ENCODE assay signal across 24 cellular contexts in the genomic region with DNA sequence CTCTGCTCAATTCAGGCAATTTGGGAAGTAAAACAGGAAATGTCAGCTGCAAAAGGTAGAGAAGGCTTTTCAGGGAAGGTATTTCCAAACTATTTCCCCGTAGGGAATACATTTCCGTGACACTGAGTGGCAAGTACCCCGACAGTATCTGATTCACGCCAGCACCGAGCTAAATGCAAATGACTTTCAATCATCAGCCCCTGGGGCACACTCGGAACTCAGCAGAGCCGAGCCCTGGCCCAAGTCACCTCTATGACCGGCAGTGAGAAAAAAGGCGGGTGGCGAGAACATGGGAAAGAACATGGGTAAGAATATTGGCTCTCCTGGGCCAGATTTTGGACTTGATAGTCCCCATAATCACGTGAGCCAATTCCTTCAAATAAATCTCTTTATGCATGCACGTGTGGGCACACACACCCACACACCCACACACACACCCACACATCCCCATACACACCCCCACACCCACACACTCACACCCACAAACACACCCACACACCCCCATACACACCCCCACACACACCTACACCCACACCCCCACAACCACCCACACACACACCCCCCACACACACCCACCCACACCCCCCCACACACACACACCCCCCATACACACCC. TPM values are rescaled to one million over a fixed set of nuclear protein-coding genes. Genes with fewer than 3 reads are reported as not detected.
DNase-seq lines count a peak whose midpoint lies in the region; ATAC-seq and TF ChIP-seq lines count a peak whose summit lies in the region.
"Had no signal": no experiment of that assay in that cellular context is flagged by ENCODE, and none has a peak within 500 bp of the region (broad histone marks: within the 10 kb centered on the region; RNA-seq: fewer than 3 reads in every experiment).

No MANE protein-coding gene starts in this region.

- intact Hi-C loops in left ventricle myocardium inferior (cut with micrococcal nuclease), result no loop called here
- intact Hi-C loops in CD4-positive, alpha-beta memory T cell (cut with micrococcal nuclease), result no loop called here

- H3K4me3 Mint-ChIP-seq in activated T-cell treated with anti-CD3 and anti-CD28 coated beads, Interleukin-2, amount 50 U/mL, for 24 hours, result no peak overlapping the region
- no peak overlapping the region for H3K4me3 Mint-ChIP-seq in stimulated activated memory B cell treated with anti-CD40 and anti-IgM and Interleukin-4, amounts not matched to agents 10 μg/mL and 1 μg/mL and 100 μg/mL, for 72 hours
- no peak overlapping the region for H3K4me3 Mint-ChIP-seq in activated naive CD4-positive, alpha-beta T cell treated with anti-CD3 and anti-CD28 coated beads, Interleukin-2, amount 10 ng/mL, durations not matched to agents 7 days and 5 days
- no peak overlapping the region for H3K4me3 Mint-ChIP-seq in CD4-positive, alpha-beta memory T cell
- H3K4me3 Mint-ChIP-seq: activated naive CD4-positive, alpha-beta T cell treated with anti-CD3 and anti-CD28 coated beads, Interleukin-2, amount 50 U/mL, for 24 hours; activated T-cell treated with anti-CD3 and anti-CD28 coated beads, Interleukin-2, amount 50 U/mL, for 72 hours; CD4-positive, alpha-beta T cell; nephron progenitor cell had no signal

- H3K9me3 ChIP-seq in NT2/D1 (ENCODE audit: insufficient read depth, low read length) (no peaks in the 10 kb centered on the region), left ventricle myocardium inferior (replicated peaks) (no peaks in the 10 kb centered on the region)
- H3K9me3 ChIP-seq in CD4-positive, alpha-beta memory T cell (ENCODE audit: control insufficient read depth in 1 of 2, low read length in 2 of 2), result no peaks in the 10 kb centered on the region
- H3K9me3 ChIP-seq: gastroesophageal sphincter, SJCRH30, vagina had no signal

- H3K36me3 ChIP-seq in NT2/D1 (ENCODE audit: insufficient read depth, insufficient read length, low read length) (no peaks in the 10 kb centered on the region), left ventricle myocardium inferior (no peaks in the 10 kb centered on the region)
- no peaks in the 10 kb centered on the region for H3K36me3 ChIP-seq in CD4-positive, alpha-beta memory T cell (ENCODE audit: insufficient read depth, low read length)
- H3K36me3 ChIP-seq: gastroesophageal sphincter, SJCRH30, vagina, WERI-Rb-1 had no signal

- no peaks in the 10 kb centered on the region for H3K27me3 ChIP-seq in NT2/D1 (ENCODE audit: insufficient read depth, insufficient read length)
- H3K27me3 ChIP-seq in left ventricle myocardium inferior (ENCODE audit: low read depth), result peaks cover 6% of the 10 kb centered on the region
- H3K27me3 ChIP-seq in CD4-positive, alpha-beta memory T cell (ENCODE audit: insufficient read depth, low read length), result no peaks in the 10 kb centered on the region
- H3K27me3 ChIP-seq: gastroesophageal sphincter, SJCRH30, vagina had no signal

- peak overlapping the region; percentile 50 for H3K27ac Mint-ChIP-seq in activated T-cell treated with anti-CD3 and anti-CD28 coated beads, Interleukin-2, amount 50 U/mL, for 24 hours
- H3K27ac Mint-ChIP-seq in stimulated activated memory B cell treated with anti-CD40 and anti-IgM and Interleukin-4, amounts not matched to agents 10 μg/mL and 1 μg/mL and 100 μg/mL, for 72 hours, result no peak overlapping the region
- no peak overlapping the region for H3K27ac Mint-ChIP-seq in activated naive CD4-positive, alpha-beta T cell treated with anti-CD3 and anti-CD28 coated beads, Interleukin-2, amount 10 ng/mL, durations not matched to agents 7 days and 5 days
- no peak overlapping the region for H3K27ac Mint-ChIP-seq in CD4-positive, alpha-beta memory T cell
- H3K27ac Mint-ChIP-seq: activated T-cell treated with anti-CD3 and anti-CD28 coated beads, Interleukin-2, amount 50 U/mL, for 72 hours; CD4-positive, alpha-beta T cell had no signal

- CTCF ChIA-PET in activated naive CD4-positive, alpha-beta T cell treated with anti-CD3 and anti-CD28 coated beads, Interleukin-2, amount 10 ng/mL, durations not matched to agents 7 days and 5 days (lab: Charles Lee), result interaction anchor here (1.3 kb wide), 2 partner anchors 264 to 267 kb away, joined by 3 to 5 read pairs; no protein-coding TSS in a partner anchor
- CTCF ChIA-PET in CD4-positive, alpha-beta memory T cell (lab: Charles Lee; ENCODE audit: partially characterized antibody), result interaction anchor here (1.1 kb wide), 1 partner anchor 268 kb away, joined by 3 read pairs; no protein-coding TSS in a partner anchor

- H3K4me1 Mint-ChIP-seq in activated T-cell treated with anti-CD3 and anti-CD28 coated beads, Interleukin-2, amount 50 U/mL, for 24 hours (ENCODE audit: low read depth), result no peaks in the 10 kb centered on the region
- H3K4me1 Mint-ChIP-seq in stimulated activated memory B cell treated with anti-CD40 and anti-IgM and Interleukin-4, amounts not matched to agents 10 μg/mL and 1 μg/mL and 100 μg/mL, for 72 hours, result peaks cover 4% of the 10 kb centered on the region
- H3K4me1 Mint-ChIP-seq in activated naive CD4-positive, alpha-beta T cell treated with anti-CD3 and anti-CD28 coated beads, Interleukin-2, amount 10 ng/mL, durations not matched to agents 7 days and 5 days, result no peaks in the 10 kb centered on the region
- H3K4me1 Mint-ChIP-seq in CD4-positive, alpha-beta memory T cell, result no peaks in the 10 kb centered on the region

- H3K9ac ChIP-seq in NT2/D1 (ENCODE audit: insufficient read length, low read depth), result peak overlapping the region; percentile 44

- H3K27me3 Mint-ChIP-seq in activated T-cell treated with anti-CD3 and anti-CD28 coated beads, Interleukin-2, amount 50 U/mL, for 24 hours, result peaks cover 11% of the 10 kb centered on the region
- H3K27me3 Mint-ChIP-seq in stimulated activated memory B cell treated with anti-CD40 and anti-IgM and Interleukin-4, amounts not matched to agents 10 μg/mL and 1 μg/mL and 100 μg/mL, for 72 hours, result peaks cover 43% of the 10 kb centered on the region
- no peaks in the 10 kb centered on the region for H3K27me3 Mint-ChIP-seq in activated naive CD4-positive, alpha-beta T cell treated with anti-CD3 and anti-CD28 coated beads, Interleukin-2, amount 10 ng/mL, durations not matched to agents 7 days and 5 days
- H3K27me3 Mint-ChIP-seq in CD4-positive, alpha-beta memory T cell, result peaks cover 1 to 2% of the 10 kb centered on the region in 2 donors

- no peak overlapping the region for H3K4me3 ChIP-seq in NT2/D1 (ENCODE audit: insufficient read length, low read depth)
- H3K4me3 ChIP-seq in left ventricle myocardium inferior, result peak overlapping the region; percentile 12
- H3K4me3 ChIP-seq in CD4-positive, alpha-beta memory T cell (ENCODE audit: low read length in 2 of 2), result no peak overlapping the region
- H3K4me3 ChIP-seq: gastroesophageal sphincter, SJCRH30, skin epidermis, vagina had no signal

- ATAC-seq in stimulated activated memory B cell treated with anti-CD40 and anti-IgM and Interleukin-4, amounts not matched to agents 10 μg/mL and 1 μg/mL and 100 μg/mL, for 72 hours, result peak; percentile 37
- ATAC-seq in GM18867 (IDR thresholded peaks at IDR 0.05; ENCODE audit: unreplicated experiment), result no peak
- ATAC-seq: gastroesophageal sphincter, left colon had no signal

- H3K4me1 ChIP-seq in NT2/D1 (ENCODE audit: insufficient read depth, insufficient read length) (peaks cover 6% of the 10 kb centered on the region), left ventricle myocardium inferior (peaks cover 56% of the 10 kb centered on the region)
- no peaks in the 10 kb centered on the region for H3K4me1 ChIP-seq in CD4-positive, alpha-beta memory T cell (ENCODE audit: insufficient read depth, low read length)
- H3K4me1 ChIP-seq: SJCRH30, vagina had no signal

- no peaks in the 10 kb centered on the region for H3K36me3 Mint-ChIP-seq in activated T-cell treated with anti-CD3 and anti-CD28 coated beads, Interleukin-2, amount 50 U/mL, for 24 hours (ENCODE audit: low read depth)
- no peaks in the 10 kb centered on the region for H3K36me3 Mint-ChIP-seq in stimulated activated memory B cell treated with anti-CD40 and anti-IgM and Interleukin-4, amounts not matched to agents 10 μg/mL and 1 μg/mL and 100 μg/mL, for 72 hours
- no peaks in the 10 kb centered on the region for H3K36me3 Mint-ChIP-seq in activated naive CD4-positive, alpha-beta T cell treated with anti-CD3 and anti-CD28 coated beads, Interleukin-2, amount 10 ng/mL, durations not matched to agents 7 days and 5 days
- H3K36me3 Mint-ChIP-seq in CD4-positive, alpha-beta memory T cell, result no peaks in the 10 kb centered on the region
- H3K36me3 Mint-ChIP-seq: activated naive CD4-positive, alpha-beta T cell treated with anti-CD3 and anti-CD28 coated beads, Interleukin-2, amount 50 U/mL, for 24 hours had no signal

- H3K27ac ChIP-seq in left ventricle myocardium inferior (replicated peaks), result peak overlapping the region; percentile 95
- H3K27ac ChIP-seq in CD4-positive, alpha-beta memory T cell (ENCODE audit: low read depth, low read length), result no peak overlapping the region
- H3K27ac ChIP-seq: gastroesophageal sphincter, SJCRH30, skin epidermis, vagina, WERI-Rb-1 had no signal

- H3K9me3 Mint-ChIP-seq in activated T-cell treated with anti-CD3 and anti-CD28 coated beads, Interleukin-2, amount 50 U/mL, for 24 hours, result no peaks in the 10 kb centered on the region
- no peaks in the 10 kb centered on the region for H3K9me3 Mint-ChIP-seq in stimulated activated memory B cell treated with anti-CD40 and anti-IgM and Interleukin-4, amounts not matched to agents 10 μg/mL and 1 μg/mL and 100 μg/mL, for 72 hours
- no peaks in the 10 kb centered on the region for H3K9me3 Mint-ChIP-seq in activated naive CD4-positive, alpha-beta T cell treated with anti-CD3 and anti-CD28 coated beads, Interleukin-2, amount 10 ng/mL, durations not matched to agents 7 days and 5 days
- no peaks in the 10 kb centered on the region for H3K9me3 Mint-ChIP-seq in CD4-positive, alpha-beta memory T cell
- H3K9me3 Mint-ChIP-seq: activated naive CD4-positive, alpha-beta T cell treated with anti-CD3 and anti-CD28 coated beads, Interleukin-2, amount 50 U/mL, for 24 hours; activated T-cell treated with anti-CD3 and anti-CD28 coated beads, Interleukin-2, amount 50 U/mL, for 72 hours; CD4-positive, alpha-beta T cell; nephron progenitor cell had no signal

- DNase-seq in activated T-cell treated with anti-CD3 and anti-CD28 coated beads, Interleukin-2, amount 50 U/mL, for 24 hours, result no peak
- no peak for DNase-seq in activated T-cell treated with anti-CD3 and anti-CD28 coated beads for 4 hours
- DNase-seq in NT2/D1 (ENCODE audit: low read depth, low spot score), result no peak
- DNase-seq in left ventricle myocardium inferior, result no peak
- DNase-seq in activated naive CD4-positive, alpha-beta T cell treated with anti-CD3 and anti-CD28 coated beads, Interleukin-2, amount 10 ng/mL, durations not matched to agents 7 days and 5 days, result no peak
- DNase-seq in CD4-positive, alpha-beta memory T cell, result no peak
- DNase-seq: activated T-cell treated with anti-CD3 and anti-CD28 coated beads, Interleukin-2, amount 50 U/mL, for 72 hours; CD4-positive, alpha-beta T cell; hippocampal formation; left colon; NCI-H1436 treated with DMSO at 0.1 percent for 48 hours; NCI-H446; NCI-H774; nephron progenitor cell; SJCRH30; stimulated activated naive CD4-positive, alpha-beta T cell treated with Interleukin-2 at 50 U/mL for 16 hours; WERI-Rb-1 had no signal

- POLR2A ChIA-PET in CD4-positive, alpha-beta memory T cell (lab: Charles Lee; ENCODE audit: partially characterized antibody), result no interaction called here

- TF ChIP-seq CTCF in left ventricle myocardium inferior (IDR thresholded peaks at IDR 0.05; ENCODE audit: borderline replicate concordance), result no peak

RNA-seq across cellular contexts. Expression of gene COL23A1, which starts 43.0 kb away (rescaled TPM):
- total RNA-seq in left ventricle myocardium inferior, result 27.4 TPM
- total RNA-seq in CD4-positive, alpha-beta memory T cell, result under 1 TPM; 0.17 to 0.25 TPM
- not detected for polyA plus RNA-seq in CD4-positive, alpha-beta memory T cell
- total RNA-seq: A172; CD4-positive, alpha-beta T cell; SJCRH30 had no signal

Comparison
In these comparisons a context has a peak if more than half of its experiments do, and no peak if none do; other contexts are left out.
1. RNA of gene COL23A1, which starts 43.0 kb away (total RNA-seq): 27.4 TPM in left ventricle myocardium inferior (single experiment); 0.17 to 0.25 TPM in CD4-positive, alpha-beta memory T cell; every median in the first group is over 10 times any median in the second.